18 cellular contexts compared by ENCODE assay signal in genomic region chr9:94899464-94900221, GRCh38.
DNase-seq lines count a peak whose midpoint lies in the region; ATAC-seq and TF ChIP-seq lines count a peak whose summit lies in the region.
"Had no signal": no experiment of that assay in that cellular context is flagged by ENCODE, and none has a peak within 500 bp of the region (broad histone marks: within the 10 kb centered on the region; RNA-seq: fewer than 3 reads in every experiment).

No MANE protein-coding gene starts in this region.

- H3K4me1 ChIP-seq in esophagus squamous epithelium (peaks cover 5 to 53% (median 31%) of the 10 kb centered on the region in 3 donors), trophoblast cell (ENCODE audit: control insufficient read depth in 1 of 2, insufficient read depth in 2 of 2, low read length in 2 of 2) (no peaks in the 10 kb centered on the region), urinary bladder (ENCODE audit: insufficient read depth) (no peaks in the 10 kb centered on the region)

- DNase-seq in activated CD4-positive, alpha-beta memory T cell treated with anti-CD3 and anti-CD28 coated beads, Interleukin-2, amount 10 ng/mL, durations not matched to agents 7 days and 5 days: no peak
- no peak for DNase-seq in activated CD4-positive, alpha-beta memory T cell treated with anti-CD3 and anti-CD28 coated beads for 36 hours
- DNase-seq in esophagus squamous epithelium (lab: John Stamatoyannopoulos, UW) (no peak), trophoblast cell (no peak), iPS-NIHi7 (ENCODE audit: extremely low spot score) (no peak)
- no peak for DNase-seq in activated T-cell treated with anti-CD3 and anti-CD28 coated beads, Interleukin-2, amount 50 U/mL, for 48 hours
- DNase-seq: activated gamma-delta T cell; DMS153; foreskin fibroblast; islet precursor cell; MG63; stimulated activated CD4-positive, alpha-beta T cell treated with anti-CD3 and anti-CD28 coated beads, Interleukin-4, amount 100 ng/mL, for 4 hours; T-cell had no signal

- H3K9me3 Mint-ChIP-seq in activated CD4-positive, alpha-beta memory T cell treated with anti-CD3 and anti-CD28 coated beads, Interleukin-2, amount 10 ng/mL, durations not matched to agents 7 days and 5 days: no peaks in the 10 kb centered on the region
- no peaks in the 10 kb centered on the region for H3K9me3 Mint-ChIP-seq in activated CD4-positive, alpha-beta memory T cell treated with anti-CD3 and anti-CD28 coated beads for 36 hours
- H3K9me3 Mint-ChIP-seq: central memory CD8-positive, alpha-beta T cell; T-cell had no signal

- no peak overlapping the region for H4K12ac ChIP-seq in trophoblast cell (ENCODE audit: low read depth, low read length)

- H4K91ac ChIP-seq in trophoblast cell (ENCODE audit: low read depth, low read length): peak overlapping the region; percentile 37

- H3K27ac Mint-ChIP-seq in activated CD4-positive, alpha-beta memory T cell treated with anti-CD3 and anti-CD28 coated beads, Interleukin-2, amount 10 ng/mL, durations not matched to agents 7 days and 5 days: peak overlapping the region; percentile 66
- no peak overlapping the region for H3K27ac Mint-ChIP-seq in activated CD4-positive, alpha-beta memory T cell treated with anti-CD3 and anti-CD28 coated beads for 36 hours
- H3K27ac Mint-ChIP-seq: T-cell had no signal

- H3K4me3 Mint-ChIP-seq in activated CD4-positive, alpha-beta memory T cell treated with anti-CD3 and anti-CD28 coated beads, Interleukin-2, amount 10 ng/mL, durations not matched to agents 7 days and 5 days: no peak overlapping the region
- H3K4me3 Mint-ChIP-seq in activated CD4-positive, alpha-beta memory T cell treated with anti-CD3 and anti-CD28 coated beads for 36 hours: no peak overlapping the region
- H3K4me3 Mint-ChIP-seq: central memory CD8-positive, alpha-beta T cell; T-cell had no signal

- H3K14ac ChIP-seq in trophoblast cell (ENCODE audit: low read length): no peak overlapping the region

- no peak overlapping the region for H3K4ac ChIP-seq in trophoblast cell (ENCODE audit: low read depth, low read length)

- peaks cover 45% of the 10 kb centered on the region for H3K4me1 Mint-ChIP-seq in activated CD4-positive, alpha-beta memory T cell treated with anti-CD3 and anti-CD28 coated beads, Interleukin-2, amount 10 ng/mL, durations not matched to agents 7 days and 5 days
- H3K4me1 Mint-ChIP-seq in activated CD4-positive, alpha-beta memory T cell treated with anti-CD3 and anti-CD28 coated beads for 36 hours (ENCODE audit: low read depth): peaks cover 23% of the 10 kb centered on the region
- H3K4me1 Mint-ChIP-seq: central memory CD8-positive, alpha-beta T cell; T-cell had no signal

- no peak overlapping the region for H3K18ac ChIP-seq in trophoblast cell (ENCODE audit: low read length)

- no peak overlapping the region for H3K23ac ChIP-seq in trophoblast cell (ENCODE audit: low read length)

- no peaks in the 10 kb centered on the region for H3K27me3 ChIP-seq in esophagus squamous epithelium
- no peaks in the 10 kb centered on the region for H3K27me3 ChIP-seq in trophoblast cell (ENCODE audit: insufficient read depth, low read length)
- H3K27me3 ChIP-seq: MG63, neutrophil had no signal

- H2BK120ac ChIP-seq in trophoblast cell (ENCODE audit: insufficient read depth, low read length, poor library complexity): no peak overlapping the region

- no peak overlapping the region for H2BK5ac ChIP-seq in trophoblast cell (ENCODE audit: low read depth, low read length, poor library complexity)

- H3K27me3 Mint-ChIP-seq in activated CD4-positive, alpha-beta memory T cell treated with anti-CD3 and anti-CD28 coated beads, Interleukin-2, amount 10 ng/mL, durations not matched to agents 7 days and 5 days: no peaks in the 10 kb centered on the region
- no peaks in the 10 kb centered on the region for H3K27me3 Mint-ChIP-seq in activated CD4-positive, alpha-beta memory T cell treated with anti-CD3 and anti-CD28 coated beads for 36 hours
- H3K27me3 Mint-ChIP-seq: central memory CD8-positive, alpha-beta T cell; T-cell had no signal

- no peak overlapping the region for H2AK5ac ChIP-seq in trophoblast cell (ENCODE audit: low read length)

- no peak overlapping the region for H2BK12ac ChIP-seq in trophoblast cell (ENCODE audit: low read length)

- peak overlapping the region in 1 of 4 donors; percentile 19 for H3K4me3 ChIP-seq in esophagus squamous epithelium
- no peak overlapping the region for H3K4me3 ChIP-seq in trophoblast cell (ENCODE audit: low read depth, low read length)
- H3K4me3 ChIP-seq in urinary bladder (ENCODE audit: low read depth, low read length): no peak overlapping the region
- H3K4me3 ChIP-seq: GM12878 had no signal

- no peaks in the 10 kb centered on the region for H3K36me3 ChIP-seq in esophagus squamous epithelium
- no peaks in the 10 kb centered on the region for H3K36me3 ChIP-seq in trophoblast cell (ENCODE audit: control insufficient read depth in 1 of 2, insufficient read depth in 2 of 2, low read length in 2 of 2)
- no peaks in the 10 kb centered on the region for H3K36me3 ChIP-seq in urinary bladder (ENCODE audit: insufficient read depth)
- H3K36me3 ChIP-seq: MG63, neutrophil had no signal

- ATAC-seq in HG02610 (IDR thresholded peaks at IDR 0.05; ENCODE audit: unreplicated experiment): no peak
- ATAC-seq: GM12878, T-cell had no signal

- no peak for TF ChIP-seq CTCF in esophagus squamous epithelium (IDR thresholded peaks at IDR 0.05)

- H3K9ac ChIP-seq in trophoblast cell (ENCODE audit: low read length): no peak overlapping the region

- H2AFZ ChIP-seq in trophoblast cell (ENCODE audit: insufficient read depth, low read length, poor library complexity): no peak overlapping the region

- H4K8ac ChIP-seq in trophoblast cell (ENCODE audit: low read depth, low read length): no peak overlapping the region

- no peaks in the 10 kb centered on the region for H3K79me1 ChIP-seq in trophoblast cell (ENCODE audit: low read length)

- H3K79me2 ChIP-seq in trophoblast cell (ENCODE audit: control insufficient read depth, insufficient read depth, low read length, poor library complexity): no peaks in the 10 kb centered on the region

- CTCF ChIA-PET in activated CD4-positive, alpha-beta memory T cell treated with anti-CD3 and anti-CD28 coated beads, Interleukin-2, amount 10 ng/mL, durations not matched to agents 7 days and 5 days (lab: Charles Lee): no interaction called here
- CTCF ChIA-PET in activated CD4-positive, alpha-beta memory T cell treated with anti-CD3 and anti-CD28 coated beads for 36 hours (lab: Charles Lee): no interaction called here

- POLR2A ChIA-PET in activated CD4-positive, alpha-beta memory T cell treated with anti-CD3 and anti-CD28 coated beads, Interleukin-2, amount 10 ng/mL, durations not matched to agents 7 days and 5 days (lab: Charles Lee): interaction anchor here (1.4 to 1.6 kb wide), 2 partner anchors 18 to 96 kb away, joined by 4 read pairs; no protein-coding TSS in a partner anchor
- POLR2A ChIA-PET in activated CD4-positive, alpha-beta memory T cell treated with anti-CD3 and anti-CD28 coated beads for 36 hours (lab: Charles Lee): interaction anchor here (1.2 to 1.7 kb wide), 3 partner anchors 12 to 23 kb away, joined by 3 to 6 read pairs (median 3); no protein-coding TSS in a partner anchor

- WGBS in esophagus squamous epithelium, 2 donors: 90 to 94% methylated on average over 7 to 8 of the region's 8 CpGs
- WGBS in trophoblast cell (ENCODE audit: extremely low coverage, insufficient coverage, insufficient read length): no CpG with 5 or more reads among the region's 8 CpGs
- WGBS in urinary bladder: 96% methylated on average over 8 of the region's 8 CpGs

- intact Hi-C loops in activated CD4-positive, alpha-beta memory T cell treated with anti-CD3 and anti-CD28 coated beads for 36 hours (cut with micrococcal nuclease): loop anchor here (1.0 kb wide), 1 partner anchor 24 kb away; no protein-coding TSS in a partner anchor
- intact Hi-C loops in esophagus squamous epithelium (cut with DNase I): no loop called here

- H3K36me3 Mint-ChIP-seq in activated CD4-positive, alpha-beta memory T cell treated with anti-CD3 and anti-CD28 coated beads, Interleukin-2, amount 10 ng/mL, durations not matched to agents 7 days and 5 days (ENCODE audit: low read depth): no peaks in the 10 kb centered on the region
- H3K36me3 Mint-ChIP-seq in activated CD4-positive, alpha-beta memory T cell treated with anti-CD3 and anti-CD28 coated beads for 36 hours: no peaks in the 10 kb centered on the region

- H3K9me3 ChIP-seq in esophagus squamous epithelium (no peaks in the 10 kb centered on the region), trophoblast cell (ENCODE audit: insufficient read depth, low read depth, low read length) (no peaks in the 10 kb centered on the region)
- H3K9me3 ChIP-seq: MG63, neutrophil had no signal

- TF ChIP-seq POLR2A in esophagus squamous epithelium (IDR thresholded peaks at IDR 0.05): no peak

- H3K4me2 ChIP-seq in trophoblast cell (ENCODE audit: low read length): no peak overlapping the region

- H3K27ac ChIP-seq in esophagus squamous epithelium (peak overlapping the region; percentile 75 to 90 (median 86)), trophoblast cell (ENCODE audit: low read depth, low read length) (no peak overlapping the region), urinary bladder (ENCODE audit: low read depth) (peak overlapping the region; percentile 84)
- H3K27ac ChIP-seq: neutrophil had no signal
